1 cellular context compared by ENCODE assay signal in the genomic region with DNA sequence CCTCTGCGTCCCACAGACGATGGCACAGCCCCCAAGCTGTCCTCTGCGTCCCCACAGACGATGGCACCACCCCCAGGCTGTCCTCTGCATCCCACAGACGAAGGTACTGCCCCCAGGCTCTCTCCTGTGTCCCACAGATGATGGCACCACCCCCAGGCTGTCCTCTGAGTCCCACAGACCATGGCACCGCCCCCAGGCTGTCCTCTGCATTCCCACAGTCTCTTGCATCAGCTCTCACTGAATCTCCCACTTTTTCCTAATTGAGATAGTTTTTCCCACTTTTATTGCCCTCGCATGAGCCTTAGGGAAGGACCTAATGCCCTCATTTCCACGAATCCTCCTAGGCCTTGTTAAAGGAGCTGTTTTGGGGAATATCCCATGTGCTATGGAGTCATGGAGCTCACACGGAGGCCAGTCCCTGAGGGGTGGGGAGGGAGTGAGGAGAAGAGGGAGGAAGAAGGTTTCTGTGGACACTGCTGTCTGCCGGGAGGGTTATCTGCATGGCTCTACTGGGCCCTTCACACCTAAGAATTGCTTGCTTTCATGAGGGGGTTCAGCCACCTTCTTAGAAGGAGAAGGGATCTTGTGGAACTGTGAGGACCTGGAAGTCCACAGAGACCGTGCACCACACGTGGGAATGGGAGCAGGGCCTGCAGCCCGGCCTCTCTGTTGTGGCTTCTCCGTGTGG.
TF ChIP-seq lines count a peak whose summit lies in the region.

No MANE protein-coding gene starts in this region.

TF ChIP-seq in HEK293, 187 proteins besides CTCF, POLR2A, EP300 and RAD21 (continued from another document):
- peak; percentile 59 for TF ChIP-seq PRDM10 (tag by site-specific recombination; IDR thresholded peaks at IDR 0.05)
TF ChIP-seq in HEK293: peak in this region for 2.
